16 cellular contexts compared by ENCODE assay signal in the genomic region with DNA sequence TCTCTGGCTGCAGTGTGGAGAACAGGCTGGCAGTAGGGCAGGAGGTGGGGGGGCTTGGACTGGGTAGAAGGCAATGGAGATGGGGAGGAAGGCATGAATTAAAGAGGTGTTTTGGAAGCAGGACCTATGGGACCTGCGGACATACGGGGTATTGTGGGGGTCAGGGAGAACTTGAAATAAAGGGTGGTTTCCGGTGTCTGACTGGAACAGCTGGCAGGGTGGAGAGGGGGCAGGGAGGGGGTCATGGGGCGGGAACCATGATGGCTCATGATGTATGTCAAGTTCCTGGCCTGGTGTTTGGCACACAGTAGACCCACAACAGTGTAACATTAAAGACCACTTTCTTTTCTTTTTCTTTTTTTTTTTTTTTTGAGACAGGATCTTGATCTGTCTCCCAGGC. TPM values are rescaled to one million over a fixed set of nuclear protein-coding genes. Genes with fewer than 3 reads are reported as not detected.
A peak's percentile ranks its signal among the peaks of the same experiment; 100 is the strongest.
DNase-seq lines count a peak whose midpoint lies in the region; ATAC-seq and TF ChIP-seq lines count a peak whose summit lies in the region.
"Had no signal": no experiment of that assay in that cellular context is flagged by ENCODE, and none has a peak within 500 bp of the region (broad histone marks: within the 10 kb centered on the region; RNA-seq: fewer than 3 reads in every experiment).

No MANE protein-coding gene starts in this region.

- peaks cover 5% of the 10 kb centered on the region; the same call in 1 of the 2 replicates for H3F3A ChIP-seq in SU-DHL-6 (ENCODE audit: insufficient read depth)

- no peak for TF ChIP-seq EP300 in gastroesophageal sphincter (IDR thresholded peaks at IDR 0.05)

- CTCF ChIA-PET in mammary epithelial cell (lab: Charles Lee; ENCODE audit: low non-redundant PET): no interaction called here

- H3K9me3 ChIP-seq in BLaER1 (no peaks in the 10 kb centered on the region), Karpas-422 (ENCODE audit: low read length) (no peaks in the 10 kb centered on the region), SU-DHL-6 (ENCODE audit: insufficient read depth, low read length) (no peaks in the 10 kb centered on the region), liver (ENCODE audit: control insufficient read depth in 4 of 4, low read length in 3 of 4) (no peaks in the 10 kb centered on the region), gastroesophageal sphincter (no peaks in the 10 kb centered on the region), mammary epithelial cell (replicated peaks; ENCODE audit: insufficient read depth, low read length) (no peaks in the 10 kb centered on the region)

- no peak for ATAC-seq in HG03108 (IDR thresholded peaks at IDR 0.05; ENCODE audit: unreplicated experiment)
- no peak for ATAC-seq in gastroesophageal sphincter
- ATAC-seq: CD8-positive, alpha-beta T cell; K562 had no signal

- BruUV-seq in mammary epithelial cell (replicated peaks; lab: Mats Ljungman, UMichigan): no TSS peak

- H3K36me3 Mint-ChIP-seq in progenitor cell of endocrine pancreas (ENCODE audit: insufficient read depth): no peaks in the 10 kb centered on the region

- H3K4me3 Mint-ChIP-seq in progenitor cell of endocrine pancreas (ENCODE audit: low read depth): no peak overlapping the region
- H3K4me3 Mint-ChIP-seq: CD14-positive monocyte; CD8-positive, alpha-beta T cell had no signal

- H3K27me3 Mint-ChIP-seq in progenitor cell of endocrine pancreas: no peaks in the 10 kb centered on the region

- no peaks in the 10 kb centered on the region for H3K27me3 ChIP-seq in BLaER1
- H3K27me3 ChIP-seq in Karpas-422 (ENCODE audit: low read length): no peaks in the 10 kb centered on the region
- no peaks in the 10 kb centered on the region for H3K27me3 ChIP-seq in SU-DHL-6 (ENCODE audit: low read length)
- no peaks in the 10 kb centered on the region for H3K27me3 ChIP-seq in liver (ENCODE audit: control insufficient read depth in 4 of 4, insufficient read depth in 4 of 4, low read length in 3 of 4)
- H3K27me3 ChIP-seq in gastroesophageal sphincter: no peaks in the 10 kb centered on the region
- H3K27me3 ChIP-seq in mammary epithelial cell (ENCODE audit: insufficient read depth, low read length): no peaks in the 10 kb centered on the region

- no peaks in the 10 kb centered on the region for H3K36me3 ChIP-seq in BLaER1
- H3K36me3 ChIP-seq in Karpas-422 (ENCODE audit: insufficient read depth, low read length): no peaks in the 10 kb centered on the region
- H3K36me3 ChIP-seq in SU-DHL-6 (ENCODE audit: low read length): no peaks in the 10 kb centered on the region
- no peaks in the 10 kb centered on the region for H3K36me3 ChIP-seq in liver (ENCODE audit: control insufficient read depth in 4 of 4, insufficient read depth in 3 of 4, low read depth in 1 of 4, low read length in 3 of 4)
- no peaks in the 10 kb centered on the region for H3K36me3 ChIP-seq in gastroesophageal sphincter
- no peaks in the 10 kb centered on the region for H3K36me3 ChIP-seq in mammary epithelial cell (ENCODE audit: insufficient read depth, low read length)

- H3K4me2 ChIP-seq in BLaER1 (peak overlapping the region; percentile 17; the same call in 1 of the 2 replicates), Karpas-422 (ENCODE audit: low read depth, low read length, poor library complexity, severe bottlenecking) (no peak overlapping the region), SU-DHL-6 (ENCODE audit: low read depth, low read length, poor library complexity, severe bottlenecking) (peak overlapping the region; percentile 37), mammary epithelial cell (ENCODE audit: insufficient read depth, low read depth, low read length) (no peak overlapping the region)

- H3K9me3 Mint-ChIP-seq in progenitor cell of endocrine pancreas (ENCODE audit: low read depth): no peaks in the 10 kb centered on the region
- H3K9me3 Mint-ChIP-seq: CD8-positive, alpha-beta T cell had no signal

- H3K4me1 ChIP-seq in BLaER1: peaks cover 27% of the 10 kb centered on the region
- peaks cover 43% of the 10 kb centered on the region for H3K4me1 ChIP-seq in Karpas-422 (ENCODE audit: low read length)
- H3K4me1 ChIP-seq in liver (ENCODE audit: control insufficient read depth in 4 of 4, insufficient read depth in 4 of 4, low read length in 3 of 4): peaks cover 29 to 77% (median 66%) of the 10 kb centered on the region in 4 donors
- peaks cover 0 to 6% (median 0%) of the 10 kb centered on the region in 3 donors for H3K4me1 ChIP-seq in gastroesophageal sphincter
- no peaks in the 10 kb centered on the region for H3K4me1 ChIP-seq in mammary epithelial cell (ENCODE audit: insufficient read depth, low read length)

- dilution Hi-C loops in mammary epithelial cell (cut with HindIII; ENCODE audit: low sequenced_read_pairs): no loop called here

- no peak overlapping the region for H2AFZ ChIP-seq in Karpas-422 (ENCODE audit: low read length)
- no peak overlapping the region for H2AFZ ChIP-seq in SU-DHL-6 (ENCODE audit: low read depth, low read length, severe bottlenecking)
- no peak overlapping the region for H2AFZ ChIP-seq in mammary epithelial cell (ENCODE audit: low read depth, low read length)

- H3K79me2 ChIP-seq in Karpas-422 (ENCODE audit: low read length) (peaks cover 47% of the 10 kb centered on the region), SU-DHL-6 (ENCODE audit: insufficient read depth, low read length) (no peaks in the 10 kb centered on the region), mammary epithelial cell (ENCODE audit: insufficient read depth, low read length) (peaks cover 10% of the 10 kb centered on the region)

- peaks cover 9% of the 10 kb centered on the region for H3K4me1 Mint-ChIP-seq in progenitor cell of endocrine pancreas (ENCODE audit: low read depth)

- H3K4me3 ChIP-seq in BLaER1 (no peak overlapping the region), Karpas-422 (ENCODE audit: low read length) (no peak overlapping the region), SU-DHL-6 (ENCODE audit: insufficient read depth, low read length, poor library complexity, severe bottlenecking) (no peak overlapping the region), liver (ENCODE audit: low read depth in 1 of 3, low read length in 3 of 3) (no peak overlapping the region), gastroesophageal sphincter (no peak overlapping the region), mammary epithelial cell (replicated peaks in 1 of 3; ENCODE audit: insufficient read depth in 1 of 3, low read depth in 2 of 3, low read length in 3 of 3) (no peak overlapping the region)
- H3K4me3 ChIP-seq: K562 had no signal

- TF ChIP-seq CTCF in SU-DHL-6 (IDR thresholded peaks at IDR 0.05; ENCODE audit: insufficient read depth, low read length, poor library complexity, severe bottlenecking): no peak
- no peak for TF ChIP-seq CTCF in liver (IDR thresholded peaks at IDR 0.05; ENCODE audit: low read depth, low read length, missing input control)
- TF ChIP-seq CTCF in progenitor cell of endocrine pancreas (IDR thresholded peaks at IDR 0.05; ENCODE audit: unreplicated experiment): no peak
- TF ChIP-seq CTCF in gastroesophageal sphincter (IDR thresholded peaks at IDR 0.05): no peak
- TF ChIP-seq CTCF in mammary epithelial cell (conservative IDR thresholded peaks at IDR 0.05 in 1 of 2, IDR thresholded peaks at IDR 0.05 in 1 of 2; ENCODE audit: extremely low read depth in 1 of 2, insufficient read depth in 1 of 2, low read depth in 1 of 2, low read length in 2 of 2): no peak

- no peak overlapping the region for H3K27ac ChIP-seq in BLaER1
- H3K27ac ChIP-seq in Karpas-422 (ENCODE audit: low read length): peak overlapping the region; percentile 87
- peak overlapping the region; percentile 46 for H3K27ac ChIP-seq in SU-DHL-6 (ENCODE audit: low read depth, low read length)
- H3K27ac ChIP-seq in liver (ENCODE audit: low read depth in 1 of 2, low read length in 2 of 2): peak overlapping the region; percentile 56 to 74
- H3K27ac ChIP-seq in gastroesophageal sphincter: no peak overlapping the region
- no peak overlapping the region for H3K27ac ChIP-seq in mammary epithelial cell (ENCODE audit: insufficient read depth, low read depth, low read length)

- no peak for TF ChIP-seq POLR2A in gastroesophageal sphincter (IDR thresholded peaks at IDR 0.05)

- intact Hi-C loops in mammary epithelial cell (cut with micrococcal nuclease): no loop called here

- H4K20me1 ChIP-seq in BLaER1 (no peaks in the 10 kb centered on the region), Karpas-422 (ENCODE audit: insufficient read depth, low read depth, low read length) (no peaks in the 10 kb centered on the region; the same call in 1 of the 2 replicates), SU-DHL-6 (ENCODE audit: low read depth, low read length) (no peaks in the 10 kb centered on the region), mammary epithelial cell (ENCODE audit: insufficient read depth, low read length) (no peaks in the 10 kb centered on the region)

- WGBS in liver: 79% methylated on average over 4 of the region's 4 CpGs
- WGBS in gastroesophageal sphincter (ENCODE audit: low coverage in 1 of 2), 2 donors: 89 to 93% methylated on average over 4 of the region's 4 CpGs
- WGBS in mammary epithelial cell (ENCODE audit: low coverage, missing lambda C conversion rate): 88% methylated on average over 1 of the region's 4 CpGs

- H3K9ac ChIP-seq in BLaER1 (no peak overlapping the region), Karpas-422 (ENCODE audit: low read length) (no peak overlapping the region), SU-DHL-6 (ENCODE audit: low read length) (no peak overlapping the region), liver (ENCODE audit: low read depth in 1 of 2, low read length in 2 of 2) (no peak overlapping the region), mammary epithelial cell (ENCODE audit: insufficient read depth, low read length) (no peak overlapping the region)

- no peak for TF ChIP-seq RAD21 in liver (IDR thresholded peaks at IDR 0.05)

- H3K9me2 ChIP-seq in Karpas-422 (replicated peaks; ENCODE audit: insufficient read depth, low read length) (no peaks in the 10 kb centered on the region), SU-DHL-6 (replicated peaks; ENCODE audit: insufficient read depth, low read length) (no peaks in the 10 kb centered on the region)

- in situ Hi-C loops in mammary epithelial cell (cut with MboI; ENCODE audit: low sequenced_read_pairs in 2 of 2): no loop called here

- no peak overlapping the region for H3K27ac Mint-ChIP-seq in progenitor cell of endocrine pancreas
- H3K27ac Mint-ChIP-seq: CD14-positive monocyte; CD8-positive, alpha-beta T cell had no signal

- DNase-seq in Karpas-422: peak; percentile 51
- DNase-seq in progenitor cell of endocrine pancreas (ENCODE audit: low spot score, unreplicated experiment): no peak
- no peak for DNase-seq in mammary epithelial cell
- DNase-seq: ACHN; CD8-positive, alpha-beta T cell; COR-L47; H7 had no signal

RNA-seq across cellular contexts. Expression of a gene that starts 5.5 kb away (rescaled TPM):
- 57.2 and 73.3 TPM in 2 replicates for total RNA-seq in Karpas-422 (2014; rRNA removed; shearing (Covaris generic); ENCODE audit: low replicate concordance)
- total RNA-seq in liver: 10 to 100 TPM; 15.9 to 25.7 TPM
- 10 to 100 TPM; 26.7 to 39.9 TPM for polyA plus RNA-seq in liver
- 15.2 and 16.9 TPM in 2 replicates for total RNA-seq in progenitor cell of endocrine pancreas
- 10 to 100 TPM; 12.3 to 25.0 (median 16.2) TPM for total RNA-seq in gastroesophageal sphincter
- total RNA-seq in mammary epithelial cell: 10 to 100 TPM in 1 of 2 donors, 1 to 10 TPM in 1; 7.0 to 22.1 TPM
- 16.9 TPM for polyA plus RNA-seq in mammary epithelial cell
- not detected for polyA minus RNA-seq in mammary epithelial cell

RNA-seq across cellular contexts. Expression of a gene that starts 17.3 kb away (rescaled TPM):
- not detected in 2 replicates for total RNA-seq in Karpas-422 (2014; rRNA removed; shearing (Covaris generic); ENCODE audit: low replicate concordance)
- total RNA-seq in liver (not detected), progenitor cell of endocrine pancreas (not detected in 2 replicates), gastroesophageal sphincter (under 1 TPM in 1 of 4 donors, not detected in 3; 0.12 TPM), mammary epithelial cell (1 to 10 TPM; 4.4 to 5.2 TPM)
- polyA plus RNA-seq in liver (not detected), mammary epithelial cell (3.4 TPM)
- polyA minus RNA-seq in mammary epithelial cell: 6.5 TPM
- total RNA-seq: A172; CD8-positive, alpha-beta T cell; Daoy; K562 had no signal
- polyA plus RNA-seq: CD14-positive monocyte, K562 had no signal

RNA-seq across cellular contexts. Expression of a gene that starts 48.4 kb away (rescaled TPM):
- total RNA-seq in Karpas-422 (2014; rRNA removed; shearing (Covaris generic); ENCODE audit: low replicate concordance): 64.8 and 98.4 TPM in 2 replicates
- total RNA-seq in liver (100 to 1,000 TPM in 1 of 2 donors, 10 to 100 TPM in 1; 67.8 to 255 TPM), progenitor cell of endocrine pancreas (35.0 and 37.1 TPM in 2 replicates), gastroesophageal sphincter (100 to 1,000 TPM; 139 to 205 (median 168) TPM), mammary epithelial cell (100 to 1,000 TPM; 204 to 225 TPM)
- polyA plus RNA-seq in liver (10 to 100 TPM; 25.1 to 70.4 TPM), mammary epithelial cell (215 TPM)
- polyA minus RNA-seq in mammary epithelial cell: 162 TPM

Comparison
In these comparisons a context has a peak if more than half of its experiments do, and no peak if none do; other contexts are left out.
1. H3K27ac ChIP-seq: peak in Karpas-422 (single experiment), SU-DHL-6 (single experiment) and liver (2 of 2); none in BLaER1 (single experiment), gastroesophageal sphincter (0 of 4) and mammary epithelial cell (single experiment).
2. H3K4me2 ChIP-seq: peak in BLaER1 (single experiment) and SU-DHL-6 (single experiment); none in Karpas-422 (single experiment) and mammary epithelial cell (single experiment).